In genomic region chr17:47741109-47741792, GRCh38 we compare ENCODE assay signal across 2 cellular contexts.
TF ChIP-seq lines count a peak whose summit lies in the region.

No MANE protein-coding gene starts in this region.

TF ChIP-seq in HEK293, 187 proteins besides CTCF, POLR2A, EP300 and RAD21:
- TF ChIP-seq ZBTB49 (tag by site-specific recombination; IDR thresholded peaks at IDR 0.05; ENCODE audit: low read depth) (no peak), PRDM2 (tag by site-specific recombination; IDR thresholded peaks at IDR 0.05; ENCODE audit: borderline replicate concordance) (no peak), ZNF747 (tag by site-specific recombination; IDR thresholded peaks at IDR 0.05) (no peak), AEBP2 (tag by site-specific recombination; IDR thresholded peaks at IDR 0.05; ENCODE audit: borderline replicate concordance) (no peak), ZNF549 (tag by site-specific recombination; IDR thresholded peaks at IDR 0.05) (no peak), ZNF10 (tag by site-specific recombination; IDR thresholded peaks at IDR 0.05) (0 out of 2 replicates have a peak, but pooled peaks have one; percentile 21), ZNF600 (tag by site-specific recombination; IDR thresholded peaks at IDR 0.05) (peak; percentile 78), ZNF837 (tag by site-specific recombination; IDR thresholded peaks at IDR 0.05) (no peak)

TF ChIP-seq in GM12878, 131 proteins besides CTCF, POLR2A, EP300 and RAD21:
- TF ChIP-seq LARP7 (IDR thresholded peaks at IDR 0.05) (no peak), RAD51 (IDR thresholded peaks at IDR 0.05) (no peak), YY1 (IDR thresholded peaks at IDR 0.05; ENCODE audit: low read depth, low read length) (no peak), FOXK2 (IDR thresholded peaks at IDR 0.05) (0 out of 2 replicates have a peak, but pooled peaks have one; percentile 20), NBN (IDR thresholded peaks at IDR 0.05) (peak; percentile 49; the same call in 1 of the 2 replicates), IRF5 (IDR thresholded peaks at IDR 0.05; ENCODE audit: borderline replicate concordance) (peak; percentile 16; the same call in 1 of the 2 replicates), HDGF (IDR thresholded peaks at IDR 0.05) (peak; percentile 93), CREM (IDR thresholded peaks at IDR 0.05; ENCODE audit: low read depth) (no peak), BCL11A (IDR thresholded peaks at IDR 0.05; ENCODE audit: low read depth, low read length) (no peak), CBX5 (IDR thresholded peaks at IDR 0.05; ENCODE audit: low read depth) (no peak), RELB (IDR thresholded peaks at IDR 0.05; ENCODE audit: low read depth) (no peak), SPI1 (IDR thresholded peaks at IDR 0.05; ENCODE audit: borderline replicate concordance, insufficient read depth, low read depth, low read length) (no peak), ZNF274 (IDR thresholded peaks at IDR 0.05; ENCODE audit: insufficient read depth, insufficient read length) (no peak), ZBTB40 (IDR thresholded peaks at IDR 0.05; ENCODE audit: borderline replicate concordance) (no peak), RCOR1 (conservative IDR thresholded peaks at IDR 0.05; ENCODE audit: low read depth, low read length) (no peak), SMAD5 (IDR thresholded peaks at IDR 0.05; ENCODE audit: low read depth) (no peak), MLLT1 (IDR thresholded peaks at IDR 0.05) (peak; percentile 79), BMI1 (IDR thresholded peaks at IDR 0.05; ENCODE audit: borderline replicate concordance) (no peak), PML (IDR thresholded peaks at IDR 0.05; ENCODE audit: low read length) (no peak)
